11 cellular contexts compared by ENCODE assay signal in the genomic region with DNA sequence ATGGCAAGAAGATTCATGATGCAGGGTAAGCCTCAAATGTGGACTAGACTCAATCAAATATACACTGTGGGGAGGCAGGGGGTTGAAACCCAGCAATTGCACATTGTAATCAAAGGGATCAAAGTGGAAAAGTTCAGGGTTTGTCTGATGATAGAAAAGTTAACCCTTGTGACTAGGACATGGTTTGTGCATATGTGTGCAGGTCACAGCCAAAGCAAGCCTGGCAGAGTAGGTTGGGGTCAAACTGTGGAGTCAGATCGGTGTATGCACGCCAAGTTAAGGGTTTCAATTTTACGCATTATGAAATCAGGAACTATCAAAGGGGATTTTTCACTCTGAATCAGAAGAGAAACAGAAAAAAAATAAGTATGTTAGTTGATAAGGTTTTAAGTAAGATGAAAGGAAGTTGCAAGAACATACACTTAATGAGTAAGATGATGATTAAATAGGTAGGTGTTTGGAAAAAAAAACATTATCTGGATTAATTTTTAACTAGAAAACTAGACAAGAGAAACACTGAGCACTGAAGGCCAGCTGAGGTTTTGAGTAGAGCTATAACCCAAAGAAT.
DNase-seq lines count a peak whose midpoint lies in the region; ATAC-seq lines count a peak whose summit lies in the region.
"Had no signal": no experiment of that assay in that cellular context is flagged by ENCODE, and none has a peak within 500 bp of the region (broad histone marks: within the 10 kb centered on the region; RNA-seq: fewer than 3 reads in every experiment).

No MANE protein-coding gene starts in this region.

- ATAC-seq in GM18867 (IDR thresholded peaks at IDR 0.05; ENCODE audit: unreplicated experiment) (peak; percentile 98), GM21381 (IDR thresholded peaks at IDR 0.05; ENCODE audit: unreplicated experiment) (peak; percentile 99), HG03039 (IDR thresholded peaks at IDR 0.05; ENCODE audit: unreplicated experiment) (peak; percentile 99)

- DNase-seq in caudate nucleus (lab: John Stamatoyannopoulos, UW): no peak
- no peak for DNase-seq in SKM-1 (lab: John Stamatoyannopoulos, UW; ENCODE audit: unreplicated experiment)
- no peak for DNase-seq in iPS-NIHi7 (ENCODE audit: extremely low spot score)
- no peak for DNase-seq in HuH-7.5 (ENCODE audit: low spot score)
- DNase-seq in cardiac septum (ENCODE audit: low spot score): no peak
- DNase-seq: DMS153, SK-N-SH had no signal

- intact Hi-C loops in cardiac septum (cut with DNase I): no loop called here

- peak overlapping the region; percentile 6 for H3K27ac ChIP-seq in caudate nucleus (ENCODE audit: low read depth, low read length)
- H3K27ac ChIP-seq: coronary artery had no signal
